In the genomic region with DNA sequence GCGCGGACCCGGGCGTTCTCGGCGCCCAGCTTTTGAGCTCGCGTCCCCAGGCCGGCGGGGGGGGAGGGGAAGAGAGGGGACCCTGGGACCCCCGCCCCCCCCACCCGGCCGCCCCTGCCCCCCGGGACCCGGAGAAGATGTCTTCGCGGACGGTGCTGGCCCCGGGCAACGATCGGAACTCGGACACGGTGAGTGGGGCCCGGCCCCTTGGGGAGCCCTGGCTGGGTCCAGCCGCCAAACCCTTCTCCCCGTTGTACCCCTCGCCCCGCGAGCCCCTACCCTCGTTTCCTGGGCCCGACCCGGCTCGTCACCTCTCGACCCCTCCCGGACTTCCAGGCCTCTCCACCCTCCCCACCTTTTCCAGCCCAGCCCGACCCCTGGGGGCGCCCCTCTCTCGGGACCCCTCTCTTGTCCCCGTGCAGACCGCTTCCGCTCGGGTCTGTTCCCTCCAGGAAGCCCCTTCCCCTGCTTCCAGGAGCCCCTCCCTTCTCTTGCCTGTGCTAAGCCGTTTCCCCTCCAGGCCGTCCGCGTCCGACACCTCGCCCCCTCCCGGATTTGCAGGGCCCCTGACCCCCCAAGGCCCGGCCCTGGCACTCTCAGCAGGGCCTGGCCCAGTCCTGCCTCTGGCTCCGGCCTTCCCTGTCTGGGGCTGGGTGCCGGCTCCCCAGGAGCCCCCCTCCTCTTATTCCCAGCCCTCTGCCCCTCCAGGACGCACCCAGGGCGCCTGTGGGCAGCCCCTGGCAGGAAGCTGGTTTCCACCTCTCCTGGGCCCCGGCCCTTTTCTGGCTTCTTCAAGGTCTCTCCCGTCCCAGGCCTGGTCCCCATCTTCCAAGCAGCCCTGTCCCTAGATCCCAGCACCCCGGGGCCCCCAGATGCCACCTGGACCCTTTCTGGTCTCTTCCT, we compare ENCODE assay signal across 8 cellular contexts. TPM values are rescaled to one million over a fixed set of nuclear protein-coding genes. Genes with fewer than 3 reads are reported as not detected.
DNase-seq lines count a peak whose midpoint lies in the region; ATAC-seq and TF ChIP-seq lines count a peak whose summit lies in the region.

No MANE protein-coding gene starts in this region.

- peak overlapping the region; percentile 92 for H3K4me2 ChIP-seq in fibroblast of lung (ENCODE audit: extremely low read depth, insufficient read depth, low read length)

- peak overlapping the region; percentile 68 to 88 (median 80) for H3K4me3 ChIP-seq in fibroblast of lung (replicated peaks in 1 of 4; ENCODE audit: control extremely low read depth in 1 of 4, insufficient read depth in 1 of 4, low read depth in 3 of 4, low read length in 4 of 4)

- no peaks in the 10 kb centered on the region for H3K9me3 ChIP-seq in fibroblast of lung (ENCODE audit: control insufficient read depth, insufficient read depth, low read depth, low read length)

- H3K9ac ChIP-seq in fibroblast of lung (ENCODE audit: insufficient read depth, low read length) = peak overlapping the region; percentile 73

- no peaks in the 10 kb centered on the region for H3K36me3 ChIP-seq in fibroblast of lung (ENCODE audit: control insufficient read depth, insufficient read depth, low read length)

- CTCF ChIA-PET in WTC11 (lab: Charles Lee) = interaction anchor here (0.6 to 1.4 kb wide), 3 partner anchors 52 to 90 kb away, joined by 3 to 4 read pairs (median 3); no protein-coding TSS in a partner anchor

- no peak overlapping the region for H2AFZ ChIP-seq in fibroblast of lung (ENCODE audit: low read length)

- peaks cover 20% of the 10 kb centered on the region for H3K79me2 ChIP-seq in fibroblast of lung (ENCODE audit: control insufficient read depth, insufficient read depth, low read length)

- DNase-seq in NCI-H1417 (lab: John Stamatoyannopoulos, UW) = peak in 2 of 3 experiments; percentile 14 to 15
- DNase-seq in NCI-H1417 treated with DMSO at 0.1 percent for 48 hours (lab: John Stamatoyannopoulos, UW) = no peak
- DNase-seq in WTC11 (ENCODE audit: low spot score) = peak; percentile 42
- DNase-seq in fibroblast of lung (ENCODE audit: low read depth in 2 of 2) = peak in 1 of 2 donors; percentile 11
- DNase-seq in osteocyte (ENCODE audit: extremely low spot score, unreplicated experiment) = no peak
- no peak for DNase-seq in activated gamma-delta T cell treated with Interleukin-2 at 50 U/mL for 16 hours

- peak overlapping the region; percentile 61 for H3K27ac ChIP-seq in fibroblast of lung (ENCODE audit: insufficient read depth, low read length)

- peaks cover 2% of the 10 kb centered on the region for H3K4me1 ChIP-seq in fibroblast of lung (ENCODE audit: control insufficient read depth, extremely low read depth, insufficient read depth, low read length)

- no peak overlapping the region for H3K27ac Mint-ChIP-seq in WTC11
- peak overlapping the region; percentile 81 for H3K27ac Mint-ChIP-seq in osteocyte (ENCODE audit: unreplicated experiment)

- peak overlapping the region; percentile 71 for H3K4me3 Mint-ChIP-seq in WTC11
- H3K4me3 Mint-ChIP-seq in osteocyte (ENCODE audit: unreplicated experiment) = peak overlapping the region; percentile 83

- no peaks in the 10 kb centered on the region for H3K27me3 ChIP-seq in fibroblast of lung (ENCODE audit: control insufficient read depth, insufficient read depth, low read length)

- H3K27me3 Mint-ChIP-seq in WTC11 (ENCODE audit: low read depth) = peaks cover 25% of the 10 kb centered on the region
- H3K27me3 Mint-ChIP-seq in osteocyte (ENCODE audit: unreplicated experiment) = no peaks in the 10 kb centered on the region

- H3K36me3 Mint-ChIP-seq in WTC11 (no peaks in the 10 kb centered on the region), osteocyte (ENCODE audit: unreplicated experiment) (no peaks in the 10 kb centered on the region)

- POLR2A ChIA-PET in WTC11 (lab: Charles Lee) = no interaction called here

- peaks cover 22% of the 10 kb centered on the region for H3K4me1 Mint-ChIP-seq in WTC11
- peaks cover 36% of the 10 kb centered on the region for H3K4me1 Mint-ChIP-seq in osteocyte (ENCODE audit: unreplicated experiment)

- ATAC-seq in WTC11 (peak; percentile 43), HG02870 (IDR thresholded peaks at IDR 0.05; ENCODE audit: unreplicated experiment) (no peak), GM21526 (IDR thresholded peaks at IDR 0.05; ENCODE audit: low FRiP score, unreplicated experiment) (no peak)

- no peaks in the 10 kb centered on the region for H4K20me1 ChIP-seq in fibroblast of lung (ENCODE audit: control insufficient read depth, extremely low read depth, insufficient read depth, low read length)

- H3K9me3 Mint-ChIP-seq in WTC11 = no peaks in the 10 kb centered on the region
- H3K9me3 Mint-ChIP-seq in osteocyte (ENCODE audit: unreplicated experiment) = no peaks in the 10 kb centered on the region

- TF ChIP-seq CTCF in WTC11 (IDR thresholded peaks at IDR 0.05) (no peak), fibroblast of lung (conservative IDR thresholded peaks at IDR 0.05 in 1 of 2, IDR thresholded peaks at IDR 0.05 in 1 of 2; ENCODE audit: low read depth in 1 of 2, low read length in 2 of 2) (no peak), osteocyte (IDR thresholded peaks at IDR 0.05) (no peak)

TF ChIP-seq in WTC11, 78 proteins besides CTCF, POLR2A, EP300 and RAD21 (continues in another document):
- TF ChIP-seq EMX1 (CRISPR knock-in tag; IDR thresholded peaks at IDR 0.05) (no peak), OVOL2 (CRISPR knock-in tag; IDR thresholded peaks at IDR 0.05; ENCODE audit: borderline replicate concordance) (no peak), SP1 (CRISPR knock-in tag; conservative IDR thresholded peaks at IDR 0.05) (no peak), SMAD4 (CRISPR knock-in tag; IDR thresholded peaks at IDR 0.05) (no peak), FOXP1 (CRISPR knock-in tag; IDR thresholded peaks at IDR 0.05; ENCODE audit: borderline replicate concordance) (no peak), ATF1 (CRISPR knock-in tag; IDR thresholded peaks at IDR 0.05) (no peak), ZNF671 (CRISPR knock-in tag; IDR thresholded peaks at IDR 0.05) (no peak), ZNF317 (CRISPR knock-in tag; IDR thresholded peaks at IDR 0.05; ENCODE audit: borderline replicate concordance, low read depth) (no peak)
- TF ChIP-seq, protein P1, sequence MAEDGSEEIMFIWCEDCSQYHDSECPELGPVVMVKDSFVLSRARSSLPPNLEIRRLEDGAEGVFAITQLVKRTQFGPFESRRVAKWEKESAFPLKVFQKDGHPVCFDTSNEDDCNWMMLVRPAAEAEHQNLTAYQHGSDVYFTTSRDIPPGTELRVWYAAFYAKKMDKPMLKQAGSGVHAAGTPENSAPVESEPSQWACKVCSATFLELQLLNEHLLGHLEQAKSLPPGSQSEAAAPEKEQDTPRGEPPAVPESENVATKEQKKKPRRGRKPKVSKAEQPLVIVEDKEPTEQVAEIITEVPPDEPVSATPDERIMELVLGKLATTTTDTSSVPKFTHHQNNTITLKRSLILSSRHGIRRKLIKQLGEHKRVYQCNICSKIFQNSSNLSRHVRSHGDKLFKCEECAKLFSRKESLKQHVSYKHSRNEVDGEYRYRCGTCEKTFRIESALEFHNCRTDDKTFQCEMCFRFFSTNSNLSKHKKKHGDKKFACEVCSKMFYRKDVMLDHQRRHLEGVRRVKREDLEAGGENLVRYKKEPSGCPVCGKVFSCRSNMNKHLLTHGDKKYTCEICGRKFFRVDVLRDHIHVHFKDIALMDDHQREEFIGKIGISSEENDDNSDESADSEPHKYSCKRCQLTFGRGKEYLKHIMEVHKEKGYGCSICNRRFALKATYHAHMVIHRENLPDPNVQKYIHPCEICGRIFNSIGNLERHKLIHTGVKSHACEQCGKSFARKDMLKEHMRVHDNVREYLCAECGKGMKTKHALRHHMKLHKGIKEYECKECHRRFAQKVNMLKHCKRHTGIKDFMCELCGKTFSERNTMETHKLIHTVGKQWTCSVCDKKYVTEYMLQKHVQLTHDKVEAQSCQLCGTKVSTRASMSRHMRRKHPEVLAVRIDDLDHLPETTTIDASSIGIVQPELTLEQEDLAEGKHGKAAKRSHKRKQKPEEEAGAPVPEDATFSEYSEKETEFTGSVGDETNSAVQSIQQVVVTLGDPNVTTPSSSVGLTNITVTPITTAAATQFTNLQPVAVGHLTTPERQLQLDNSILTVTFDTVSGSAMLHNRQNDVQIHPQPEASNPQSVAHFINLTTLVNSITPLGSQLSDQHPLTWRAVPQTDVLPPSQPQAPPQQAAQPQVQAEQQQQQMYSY (CRISPR knock-in tag; IDR thresholded peaks at IDR 0.05) = no peak
- TF ChIP-seq, protein P2, sequence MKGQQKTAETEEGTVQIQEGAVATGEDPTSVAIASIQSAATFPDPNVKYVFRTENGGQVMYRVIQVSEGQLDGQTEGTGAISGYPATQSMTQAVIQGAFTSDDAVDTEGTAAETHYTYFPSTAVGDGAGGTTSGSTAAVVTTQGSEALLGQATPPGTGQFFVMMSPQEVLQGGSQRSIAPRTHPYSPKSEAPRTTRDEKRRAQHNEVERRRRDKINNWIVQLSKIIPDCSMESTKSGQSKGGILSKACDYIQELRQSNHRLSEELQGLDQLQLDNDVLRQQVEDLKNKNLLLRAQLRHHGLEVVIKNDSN (CRISPR knock-in tag; IDR thresholded peaks at IDR 0.05) = no peak
- TF ChIP-seq, protein P3, sequence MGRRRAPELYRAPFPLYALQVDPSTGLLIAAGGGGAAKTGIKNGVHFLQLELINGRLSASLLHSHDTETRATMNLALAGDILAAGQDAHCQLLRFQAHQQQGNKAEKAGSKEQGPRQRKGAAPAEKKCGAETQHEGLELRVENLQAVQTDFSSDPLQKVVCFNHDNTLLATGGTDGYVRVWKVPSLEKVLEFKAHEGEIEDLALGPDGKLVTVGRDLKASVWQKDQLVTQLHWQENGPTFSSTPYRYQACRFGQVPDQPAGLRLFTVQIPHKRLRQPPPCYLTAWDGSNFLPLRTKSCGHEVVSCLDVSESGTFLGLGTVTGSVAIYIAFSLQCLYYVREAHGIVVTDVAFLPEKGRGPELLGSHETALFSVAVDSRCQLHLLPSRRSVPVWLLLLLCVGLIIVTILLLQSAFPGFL (CRISPR knock-in tag; IDR thresholded peaks at IDR 0.05; ENCODE audit: borderline replicate concordance) = no peak

RNA-seq across cellular contexts. Expression of a gene that starts 0.6 kb away (rescaled TPM):
- 58.5 to 60.8 TPM (median 58.6 TPM) in 3 replicates for total RNA-seq in WTC11 (2021)
- 7.4 and 8.9 TPM in 2 replicates for total RNA-seq in fibroblast of lung
- polyA plus RNA-seq in fibroblast of lung = 14.1 and 19.5 TPM in 2 replicates
- polyA plus RNA-seq in fibroblast of lung (2012) = 20.0 and 22.7 TPM in 2 replicates
- 37.0 and 55.6 TPM in 2 replicates for polyA minus RNA-seq in fibroblast of lung (ENCODE audit: low replicate concordance)
- total RNA-seq in osteocyte = 61.2 and 66.5 TPM in 2 replicates

RNA-seq across cellular contexts. Expression of a gene that starts 6.5 kb away (rescaled TPM):
- total RNA-seq in WTC11 (2021) (2.7 to 3.5 TPM (median 3.1 TPM) in 3 replicates), fibroblast of lung (under 0.01 TPM in 1 of 2 replicates, not detected in the other), osteocyte (8.4 and 11.1 TPM in 2 replicates)
- polyA plus RNA-seq in fibroblast of lung = not detected in 2 replicates
- not detected in 2 replicates for polyA plus RNA-seq in fibroblast of lung (2012)
- polyA minus RNA-seq in fibroblast of lung (ENCODE audit: low replicate concordance) = 0.26 TPM in 1 of 2 replicates, not detected in the other

Comparison
In these comparisons a context has a peak if more than half of its experiments do, and no peak if none do; other contexts are left out.
1. DNase-seq: peak in NCI-H1417 (2 of 3) and WTC11 (single experiment); none in NCI-H1417 treated with DMSO at 0.1 percent for 48 hours (single experiment), osteocyte (single experiment) and activated gamma-delta T cell treated with Interleukin-2 at 50 U/mL for 16 hours (single experiment).